21 cellular contexts compared by ENCODE assay signal in the genomic region with DNA sequence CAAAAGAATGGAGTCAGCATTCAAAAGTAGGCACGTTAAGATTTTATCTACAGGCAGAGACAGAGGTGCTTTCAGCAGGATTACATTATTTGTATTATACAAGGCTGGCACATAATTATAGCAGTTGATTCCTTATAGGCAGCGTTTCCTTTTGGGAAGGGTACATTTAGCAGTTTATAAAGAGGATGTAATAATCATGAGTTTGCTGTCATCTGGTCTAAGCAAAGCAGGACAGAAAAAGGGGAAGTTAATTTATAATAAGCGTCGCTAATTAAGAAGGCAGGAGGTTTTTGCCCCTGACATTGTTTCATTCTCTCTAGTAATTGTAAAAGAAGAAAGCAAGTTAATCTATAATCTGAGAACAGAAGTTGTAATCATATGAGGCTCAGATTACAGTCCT.
"Had no signal": no experiment of that assay in that cellular context is flagged by ENCODE, and none has a peak within 500 bp of the region (broad histone marks: within the 10 kb centered on the region; RNA-seq: fewer than 3 reads in every experiment).

No MANE protein-coding gene starts in this region.

- H3K4me1 ChIP-seq: lower lobe of right lung, testis had no signal

- H3K4me2 ChIP-seq: smooth muscle cell had no signal

- H3K9me3 ChIP-seq: lower lobe of right lung, testis had no signal

- H3K9me3 Mint-ChIP-seq: nephron, type B pancreatic cell had no signal

- H3K27ac ChIP-seq: brain microvascular endothelial cell, coronary artery, lower lobe of right lung, testis had no signal

- H3K27me3 ChIP-seq: brain microvascular endothelial cell, testis had no signal

- H3K27me3 Mint-ChIP-seq: central memory CD8-positive, alpha-beta T cell; type B pancreatic cell had no signal

- H3K4me3 ChIP-seq: coronary artery, lower lobe of right lung, smooth muscle cell had no signal

- DNase-seq: activated CD4-positive, alpha-beta T cell treated with anti-CD3 and anti-CD28 coated beads, Interleukin-2, amount 50 U/mL, for 1 hour; activated CD8-positive, alpha-beta memory T cell treated with anti-CD3 and anti-CD28 coated beads, Interleukin-2, amount 50 U/mL, for 48 hours; activated effector memory CD4-positive, alpha-beta T cell treated with anti-CD3 and anti-CD28 coated beads, Interleukin-2, amount 50 U/mL, for 16 hours; activated naive CD4-positive, alpha-beta T cell treated with anti-CD3 and anti-CD28 coated beads, Interleukin-2, amount 50 U/mL, for 16 hours; activated T-cell treated with anti-CD3 and anti-CD28 coated beads, Interleukin-2, amount 50 U/mL, for 48 hours; aorta; brain microvascular endothelial cell; erythroblast; foreskin melanocyte; lower lobe of right lung; nucleus accumbens; stimulated activated CD4-positive, alpha-beta T cell treated with anti-CD3 and anti-CD28 coated beads, Interleukin-4, amount 100 ng/mL, for 24 hours; testis had no signal

- H3K27ac Mint-ChIP-seq: stimulated activated effector memory CD8-positive, alpha-beta T cell treated with anti-CD3 and anti-CD28 coated beads, Interleukin-12 subunit alpha, Interleukin-12 subunit beta, amount 100 ng/mL, for 72 hours; type B pancreatic cell had no signal

- ATAC-seq: activated CD4-positive, CD25-positive, alpha-beta regulatory T cell treated with anti-CD3 and anti-CD28 coated beads, Interleukin-2, amount 50 U/mL, for 24 hours; lower lobe of right lung; sciatic nerve; stimulated activated effector memory CD8-positive, alpha-beta T cell treated with anti-CD3 and anti-CD28 coated beads, Interleukin-12 subunit alpha, Interleukin-12 subunit beta, amount 100 ng/mL, for 72 hours had no signal

- H3K36me3 ChIP-seq: brain microvascular endothelial cell, lower lobe of right lung had no signal

- H3K4me1 Mint-ChIP-seq: central memory CD8-positive, alpha-beta T cell; nephron; stimulated activated effector memory CD8-positive, alpha-beta T cell treated with anti-CD3 and anti-CD28 coated beads, Interleukin-12 subunit alpha, Interleukin-12 subunit beta, amount 100 ng/mL, for 72 hours had no signal

- H3K4me3 Mint-ChIP-seq: central memory CD8-positive, alpha-beta T cell; nephron; stimulated activated effector memory CD8-positive, alpha-beta T cell treated with anti-CD3 and anti-CD28 coated beads, Interleukin-12 subunit alpha, Interleukin-12 subunit beta, amount 100 ng/mL, for 72 hours; type B pancreatic cell had no signal

- H3K36me3 Mint-ChIP-seq: stimulated activated effector memory CD8-positive, alpha-beta T cell treated with anti-CD3 and anti-CD28 coated beads, Interleukin-12 subunit alpha, Interleukin-12 subunit beta, amount 100 ng/mL, for 72 hours; type B pancreatic cell had no signal
